In the genomic region with DNA sequence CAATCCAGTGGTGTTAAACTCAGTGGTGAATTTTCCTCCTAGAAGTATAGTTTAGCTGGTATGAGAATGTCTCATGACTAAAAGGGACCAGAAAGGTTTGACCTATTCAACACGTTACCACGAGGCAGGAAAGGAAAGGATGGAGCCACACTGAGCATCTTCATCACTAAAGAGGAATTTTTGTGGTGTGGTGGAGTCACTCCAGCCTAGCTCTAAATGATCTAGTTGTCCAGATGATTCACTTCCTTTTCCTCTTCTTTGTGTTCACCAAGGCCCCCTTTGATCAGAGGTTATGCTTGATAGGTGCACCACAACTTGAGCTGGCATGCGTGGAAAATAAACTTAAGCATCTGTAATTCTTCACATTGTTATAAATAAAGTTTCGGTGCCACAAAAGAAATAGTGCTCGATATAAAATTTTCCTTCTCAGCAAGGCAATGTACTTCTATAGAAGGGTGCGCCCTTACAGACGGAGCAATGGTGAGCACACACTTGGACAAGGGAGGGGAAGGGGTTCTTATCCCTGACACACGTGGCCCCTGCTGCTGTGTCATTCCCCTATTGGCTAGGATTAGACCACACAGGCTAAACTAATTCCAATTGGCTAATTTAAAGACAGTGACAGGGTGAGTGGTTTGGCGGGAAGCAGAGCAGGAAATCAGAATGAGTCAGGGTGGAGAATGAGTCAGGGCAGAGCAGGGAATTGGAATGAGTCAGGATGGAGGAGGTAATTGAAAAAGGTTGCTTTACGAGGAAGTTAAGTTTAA, we compare ENCODE assay signal across 11 cellular contexts.
DNase-seq lines count a peak whose midpoint lies in the region; ATAC-seq and TF ChIP-seq lines count a peak whose summit lies in the region.
"Had no signal": no experiment of that assay in that cellular context is flagged by ENCODE, and none has a peak within 500 bp of the region (broad histone marks: within the 10 kb centered on the region; RNA-seq: fewer than 3 reads in every experiment).

No MANE protein-coding gene starts in this region.

- no peaks in the 10 kb centered on the region for H3K4me1 Mint-ChIP-seq in CD4-positive, alpha-beta T cell (ENCODE audit: low read depth)

- no peaks in the 10 kb centered on the region for H3K36me3 Mint-ChIP-seq in CD4-positive, alpha-beta T cell (ENCODE audit: low read depth)

- ATAC-seq in CD4-positive, alpha-beta T cell (ENCODE audit: poor library complexity), result no peak
- no peak for ATAC-seq in GM19452 (IDR thresholded peaks at IDR 0.05; ENCODE audit: unreplicated experiment)
- ATAC-seq: gastrocnemius medialis had no signal

- in situ Hi-C loops in astrocyte of the spinal cord (cut with HindIII; ENCODE audit: low sequenced_read_pairs), result no loop called here

- H3K4me3 ChIP-seq in astrocyte of the spinal cord (ENCODE audit: low read depth, low read length), result no peak overlapping the region
- H3K4me3 ChIP-seq: gastrocnemius medialis, neural progenitor cell had no signal

- POLR2A ChIA-PET in CD4-positive, alpha-beta T cell (lab: Charles Lee), result no interaction called here

- no peaks in the 10 kb centered on the region for H3K27me3 Mint-ChIP-seq in CD4-positive, alpha-beta T cell

- no peak overlapping the region for H3K4me3 Mint-ChIP-seq in CD4-positive, alpha-beta T cell
- H3K4me3 Mint-ChIP-seq: neural progenitor cell had no signal

- H3K27ac Mint-ChIP-seq in CD4-positive, alpha-beta T cell, result no peak overlapping the region
- H3K27ac Mint-ChIP-seq: neural progenitor cell had no signal

- peaks cover 3% of the 10 kb centered on the region for H3K9me3 Mint-ChIP-seq in CD4-positive, alpha-beta T cell

- no peaks in the 10 kb centered on the region for H3K27me3 ChIP-seq in CD4-positive, alpha-beta T cell (ENCODE audit: control insufficient read depth, insufficient read depth, low read length)
- H3K27me3 ChIP-seq: gastrocnemius medialis, neural progenitor cell had no signal

- H3K9me3 ChIP-seq in CD4-positive, alpha-beta T cell (ENCODE audit: control insufficient read depth, low read length), result no peaks in the 10 kb centered on the region
- H3K9me3 ChIP-seq: gastrocnemius medialis had no signal

- H3K27ac ChIP-seq in CD4-positive, alpha-beta T cell (ENCODE audit: low read depth, low read length), result no peak overlapping the region
- H3K27ac ChIP-seq: gastrocnemius medialis, neural progenitor cell had no signal

- intact Hi-C loops in CD4-positive, alpha-beta T cell (cut with DNase I, micrococcal nuclease), result no loop called here

- CTCF ChIA-PET in CD4-positive, alpha-beta T cell (lab: Charles Lee), result no interaction called here

- DNase-seq in GM04504 (ENCODE audit: low read depth) (peak; percentile 88), NCI-H226 (peak; percentile 97), astrocyte of the spinal cord (ENCODE audit: low read depth, low spot score) (peak; percentile 98), myocyte (ENCODE audit: low read depth) (peak; percentile 81), SIG-M5 (lab: John Stamatoyannopoulos, UW) (no peak), NCI-H524 treated with DMSO at 0.1 percent for 48 hours (lab: John Stamatoyannopoulos, UW) (no peak)
- no peak for DNase-seq in CD4-positive, alpha-beta T cell
- DNase-seq: gastrocnemius medialis, NCI-H510A had no signal

- TF ChIP-seq CTCF in astrocyte of the spinal cord (IDR thresholded peaks at IDR 0.05; ENCODE audit: low read depth, low read length), result no peak
- no peak for TF ChIP-seq CTCF in CD4-positive, alpha-beta T cell (IDR thresholded peaks at IDR 0.05)

Comparison
In these comparisons a context has a peak if more than half of its experiments do, and no peak if none do; other contexts are left out.
1. DNase-seq: peak in GM04504 (single experiment), NCI-H226 (single experiment), astrocyte of the spinal cord (single experiment) and myocyte (single experiment); none in SIG-M5 (single experiment), CD4-positive, alpha-beta T cell (0 of 10) and NCI-H524 treated with DMSO at 0.1 percent for 48 hours (single experiment).